ENCODE assay signal across 1 cellular context in the genomic region with DNA sequence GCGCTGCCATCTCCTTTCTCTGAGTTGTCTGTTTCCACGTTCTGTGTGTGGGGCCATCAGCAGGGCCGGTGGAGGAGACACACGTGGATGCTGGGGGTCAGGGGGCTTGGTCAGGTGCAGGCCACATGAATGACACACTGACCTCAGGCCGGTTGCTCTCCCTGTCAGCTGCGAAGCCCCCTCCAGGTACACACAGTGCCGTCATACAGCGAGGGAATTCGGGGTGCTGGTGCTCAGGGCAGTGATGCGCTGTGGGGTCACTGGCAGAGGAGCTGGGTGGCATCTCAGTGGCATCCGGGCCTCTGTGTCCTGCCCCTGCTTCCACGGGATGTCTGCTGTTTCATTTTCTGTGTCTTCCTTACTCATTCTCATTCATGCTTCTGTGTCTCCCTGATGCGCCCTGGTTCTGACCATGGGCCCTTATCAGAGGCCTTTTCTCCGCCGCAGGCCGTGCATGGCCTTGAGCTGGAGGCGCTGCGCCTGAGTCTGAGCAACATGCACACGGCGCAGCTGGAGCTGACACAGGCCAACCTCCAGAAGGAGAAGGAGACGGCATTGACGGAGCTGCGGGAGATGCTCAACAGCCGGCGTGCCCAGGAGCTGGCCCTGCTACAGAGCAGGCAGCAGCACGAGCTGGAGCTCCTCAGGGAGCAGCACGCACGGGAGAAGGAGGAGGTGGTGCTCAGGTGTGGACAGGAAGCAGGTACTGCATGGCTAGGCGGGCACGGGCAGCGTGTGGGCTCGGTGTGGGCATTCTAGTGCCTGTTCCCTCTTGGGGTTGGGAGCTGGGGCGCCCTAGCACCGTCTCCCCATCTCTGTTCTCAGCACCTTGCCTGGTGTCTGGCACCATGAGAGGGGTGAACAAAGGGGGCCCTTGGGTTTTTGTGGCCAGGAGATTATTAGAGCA.
TF ChIP-seq lines count a peak whose summit lies in the region.

No MANE protein-coding gene starts in this region.

TF ChIP-seq in K562, 482 proteins besides CTCF, POLR2A, EP300 and RAD21:
- TF ChIP-seq, protein P1, sequence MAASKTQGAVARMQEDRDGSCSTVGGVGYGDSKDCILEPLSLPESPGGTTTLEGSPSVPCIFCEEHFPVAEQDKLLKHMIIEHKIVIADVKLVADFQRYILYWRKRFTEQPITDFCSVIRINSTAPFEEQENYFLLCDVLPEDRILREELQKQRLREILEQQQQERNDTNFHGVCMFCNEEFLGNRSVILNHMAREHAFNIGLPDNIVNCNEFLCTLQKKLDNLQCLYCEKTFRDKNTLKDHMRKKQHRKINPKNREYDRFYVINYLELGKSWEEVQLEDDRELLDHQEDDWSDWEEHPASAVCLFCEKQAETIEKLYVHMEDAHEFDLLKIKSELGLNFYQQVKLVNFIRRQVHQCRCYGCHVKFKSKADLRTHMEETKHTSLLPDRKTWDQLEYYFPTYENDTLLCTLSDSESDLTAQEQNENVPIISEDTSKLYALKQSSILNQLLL (CRISPR knock-in tag; IDR thresholded peaks at IDR 0.05; ENCODE audit: borderline replicate concordance) = no peak
- TF ChIP-seq RBFOX2 (IDR thresholded peaks at IDR 0.05; ENCODE audit: low read depth, low read length) = peak; percentile 10; the same call in 1 of the 2 replicates
